14 cellular contexts compared by ENCODE assay signal in the genomic region with DNA sequence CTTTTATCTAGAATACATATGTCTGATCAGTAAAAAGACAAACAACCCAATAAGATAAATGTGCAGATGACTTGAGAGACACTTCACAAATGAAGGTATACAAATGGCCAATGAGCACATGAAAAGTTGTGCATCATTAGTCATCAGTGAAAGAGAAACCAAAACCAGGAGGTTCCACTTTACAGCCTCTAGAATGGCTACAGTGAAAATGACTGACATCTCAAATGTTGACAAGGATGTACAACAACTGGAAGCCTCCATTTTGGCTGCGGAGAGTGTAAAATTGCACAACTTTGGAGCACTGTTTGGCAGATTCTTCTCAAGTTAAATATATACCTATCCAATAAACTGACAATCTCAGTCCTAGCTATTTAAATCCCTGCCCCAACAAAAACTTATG. TPM values are rescaled to one million over a fixed set of nuclear protein-coding genes. Genes with fewer than 3 reads are reported as not detected.
A peak's percentile ranks its signal among the peaks of the same experiment; 100 is the strongest.
DNase-seq lines count a peak whose midpoint lies in the region; ATAC-seq lines count a peak whose summit lies in the region.
"Not testable (repeated sequence)": the region's sequence is repeated elsewhere in the genome, so short reads cannot be mapped to it uniquely, and the experiment has no call there.
"Had no signal": no experiment of that assay in that cellular context is flagged by ENCODE, and none has a peak within 500 bp of the region (broad histone marks: within the 10 kb centered on the region; RNA-seq: fewer than 3 reads in every experiment).

No MANE protein-coding gene starts in this region.

- POLR2A ChIA-PET in activated CD4-positive, alpha-beta T cell treated with anti-CD3 and anti-CD28 coated beads for 36 hours (lab: Charles Lee) = not testable (repeated sequence)

- not testable (repeated sequence) for H3K27ac Mint-ChIP-seq in activated CD4-positive, alpha-beta T cell treated with anti-CD3 and anti-CD28 coated beads for 36 hours; effector memory CD8-positive, alpha-beta T cell; stimulated activated naive B cell treated with anti-CD40 and anti-IgM and Interleukin-4, amounts not matched to agents 10 μg/mL and 1 μg/mL and 100 μg/mL, for 72 hours

- not testable (repeated sequence) for DNase-seq in activated CD4-positive, alpha-beta T cell treated with anti-CD3 and anti-CD28 coated beads for 36 hours; effector memory CD8-positive, alpha-beta T cell; stimulated activated naive B cell treated with anti-CD40 and anti-IgM and Interleukin-4, amounts not matched to agents 10 μg/mL and 1 μg/mL and 100 μg/mL, for 72 hours

- H3K27me3 Mint-ChIP-seq in activated CD4-positive, alpha-beta T cell treated with anti-CD3 and anti-CD28 coated beads for 36 hours; effector memory CD8-positive, alpha-beta T cell; stimulated activated naive B cell treated with anti-CD40 and anti-IgM and Interleukin-4, amounts not matched to agents 10 μg/mL and 1 μg/mL and 100 μg/mL, for 72 hours: not testable (repeated sequence)

- not testable (repeated sequence) for H3K36me3 Mint-ChIP-seq in activated CD4-positive, alpha-beta T cell treated with anti-CD3 and anti-CD28 coated beads for 36 hours (ENCODE audit: low read depth); effector memory CD8-positive, alpha-beta T cell (ENCODE audit: insufficient read depth); stimulated activated naive B cell treated with anti-CD40 and anti-IgM and Interleukin-4, amounts not matched to agents 10 μg/mL and 1 μg/mL and 100 μg/mL, for 72 hours

- H3K9me3 Mint-ChIP-seq in activated CD4-positive, alpha-beta T cell treated with anti-CD3 and anti-CD28 coated beads for 36 hours (ENCODE audit: low read depth); effector memory CD8-positive, alpha-beta T cell; stimulated activated naive B cell treated with anti-CD40 and anti-IgM and Interleukin-4, amounts not matched to agents 10 μg/mL and 1 μg/mL and 100 μg/mL, for 72 hours: not testable (repeated sequence)

- intact Hi-C loops in activated CD4-positive, alpha-beta T cell treated with anti-CD3 and anti-CD28 coated beads for 36 hours (cut with DNase I, micrococcal nuclease) = not testable (repeated sequence)

- not testable (repeated sequence) for H3K4me3 Mint-ChIP-seq in activated CD4-positive, alpha-beta T cell treated with anti-CD3 and anti-CD28 coated beads for 36 hours; effector memory CD8-positive, alpha-beta T cell; stimulated activated naive B cell treated with anti-CD40 and anti-IgM and Interleukin-4, amounts not matched to agents 10 μg/mL and 1 μg/mL and 100 μg/mL, for 72 hours

- CTCF ChIA-PET in activated CD4-positive, alpha-beta T cell treated with anti-CD3 and anti-CD28 coated beads for 36 hours (lab: Charles Lee) = not testable (repeated sequence)

- ATAC-seq in GM18502 (IDR thresholded peaks at IDR 0.05; ENCODE audit: poor library complexity, unreplicated experiment) = peak; percentile 62
- peak; percentile 73 for ATAC-seq in GM19043 (IDR thresholded peaks at IDR 0.05; ENCODE audit: low read depth, unreplicated experiment)
- peak; percentile 86 for ATAC-seq in GM21576 (IDR thresholded peaks at IDR 0.05; ENCODE audit: unreplicated experiment)
- peak; percentile 53 for ATAC-seq in HG02840 (IDR thresholded peaks at IDR 0.05; ENCODE audit: low FRiP score, unreplicated experiment)
- ATAC-seq in HG03342 (IDR thresholded peaks at IDR 0.05; ENCODE audit: unreplicated experiment) = peak; percentile 57
- peak; percentile 84 for ATAC-seq in activated CD4-positive, alpha-beta T cell treated with anti-CD3 and anti-CD28 coated beads for 36 hours
- ATAC-seq in effector memory CD8-positive, alpha-beta T cell (replicated peaks) = peak; percentile 61
- peak; percentile 58 to 66 for ATAC-seq in stimulated activated naive B cell treated with anti-CD40 and anti-IgM and Interleukin-4, amounts not matched to agents 10 μg/mL and 1 μg/mL and 100 μg/mL, for 72 hours (replicated peaks)

- not testable (repeated sequence) for H3K4me1 Mint-ChIP-seq in activated CD4-positive, alpha-beta T cell treated with anti-CD3 and anti-CD28 coated beads for 36 hours; effector memory CD8-positive, alpha-beta T cell (ENCODE audit: low read depth in 2 of 2); stimulated activated naive B cell treated with anti-CD40 and anti-IgM and Interleukin-4, amounts not matched to agents 10 μg/mL and 1 μg/mL and 100 μg/mL, for 72 hours

RNA-seq across cellular contexts. Expression of gene SYT15, which starts 21.6 kb away (rescaled TPM):
- total RNA-seq in activated CD4-positive, alpha-beta T cell treated with anti-CD3 and anti-CD28 coated beads for 36 hours = under 1 TPM; 0.91 to 0.93 TPM
- total RNA-seq: H7 had no signal

RNA-seq across cellular contexts. Expression of gene GPRIN2, which starts 44.1 kb away (rescaled TPM):
- total RNA-seq in activated CD4-positive, alpha-beta T cell treated with anti-CD3 and anti-CD28 coated beads for 36 hours = not detected
- total RNA-seq: cardiac septum, dermis microvascular lymphatic vessel endothelial cell, HT1080, OCI-LY7, Right ventricle myocardium inferior had no signal
